ENCODE assay signal across 15 cellular contexts in the genomic region with DNA sequence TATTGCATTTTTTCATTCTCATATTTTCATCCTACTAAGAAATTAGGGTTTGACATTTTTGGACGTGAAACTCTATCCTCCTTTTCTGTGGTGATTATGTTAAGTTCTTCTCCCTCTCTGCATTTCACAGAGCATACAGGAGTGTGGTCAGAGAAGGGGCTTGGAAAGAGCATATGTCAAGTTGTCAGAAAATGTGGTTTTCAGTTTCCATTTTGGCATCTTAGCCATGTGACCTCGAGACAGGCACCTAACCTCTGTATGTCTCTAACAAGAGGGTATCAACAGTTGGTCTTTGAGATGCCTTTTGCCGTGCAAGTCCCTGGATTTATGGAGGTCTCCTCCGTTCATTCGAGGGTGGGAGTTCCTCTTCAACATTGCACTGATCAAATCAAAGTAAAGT.
"Had no signal": no experiment of that assay in that cellular context is flagged by ENCODE, and none has a peak within 500 bp of the region (broad histone marks: within the 10 kb centered on the region; RNA-seq: fewer than 3 reads in every experiment).

No MANE protein-coding gene starts in this region.

- ATAC-seq: left ventricle myocardium superior, mucosa of descending colon had no signal

- DNase-seq: activated CD4-positive, alpha-beta T cell treated with anti-CD3 and anti-CD28 coated beads for 1 hour; activated CD4-positive, alpha-beta T cell treated with anti-CD3 and anti-CD28 coated beads, Interleukin-2, amount 50 U/mL, for 48 hours; activated gamma-delta T cell treated with Interleukin-2 at 50 U/mL for 16 hours; amniotic stem cell; effector CD8-positive, alpha-beta T cell; esophagus squamous epithelium; kidney glomerular epithelial cell; left ventricle myocardium superior; mesenchymal stem cell; mucosa of descending colon; naive B cell; stimulated activated CD4-positive, alpha-beta T cell treated with anti-CD3 and anti-CD28 coated beads, Interleukin-2, amount 100 ng/mL, for 24 hours; stimulated activated naive CD4-positive, alpha-beta T cell treated with Interleukin-2 at 50 U/mL for 16 hours; trophoblast cell; WERI-Rb-1 had no signal
